ENCODE assay signal across 10 cellular contexts in genomic region chr1:19478241-19478780, GRCh38. TPM values are rescaled to one million over a fixed set of nuclear protein-coding genes. Genes with fewer than 3 reads are reported as not detected.
DNase-seq lines count a peak whose midpoint lies in the region; ATAC-seq and TF ChIP-seq lines count a peak whose summit lies in the region.
"Had no signal": no experiment of that assay in that cellular context is flagged by ENCODE, and none has a peak within 500 bp of the region (broad histone marks: within the 10 kb centered on the region; RNA-seq: fewer than 3 reads in every experiment).

No MANE protein-coding gene starts in this region.

- DNase-seq in right atrium auricular region (ENCODE audit: low spot score) (no peak), left cardiac atrium (no peak), WTC11 (ENCODE audit: low spot score) (no peak), lower lobe of right lung (no peak), type B pancreatic cell (ENCODE audit: extremely low spot score, unreplicated experiment) (no peak), T-helper 9 cell (no peak)
- no peak for DNase-seq in stimulated activated CD4-positive, alpha-beta T cell treated with anti-CD3 and anti-CD28 coated beads, Interleukin-4, amount 100 ng/mL, for 24 hours
- DNase-seq: glutamatergic neuron, NCI-H146 had no signal

- H3K27ac Mint-ChIP-seq in WTC11: peak overlapping the region; percentile 29; the same call in 1 of the 2 replicates
- peak overlapping the region; percentile 57 for H3K27ac Mint-ChIP-seq in type B pancreatic cell

- POLR2A ChIA-PET in WTC11 (lab: Charles Lee): no interaction called here

- H3K27me3 ChIP-seq in right atrium auricular region (no peaks in the 10 kb centered on the region), lower lobe of right lung (ENCODE audit: low read depth) (no peaks in the 10 kb centered on the region)

- H3K9me3 Mint-ChIP-seq in WTC11: no peaks in the 10 kb centered on the region
- H3K9me3 Mint-ChIP-seq in type B pancreatic cell: no peaks in the 10 kb centered on the region

- CTCF ChIA-PET in WTC11 (lab: Charles Lee): interaction anchor here (1.1 to 2.3 kb wide), 2 partner anchors 10 to 173 kb away, joined by 4 to 8 read pairs; no protein-coding TSS in a partner anchor

- ATAC-seq in left cardiac atrium (no peak), WTC11 (no peak), lower lobe of right lung (no peak), GM18870 (IDR thresholded peaks at IDR 0.05; ENCODE audit: unreplicated experiment) (no peak)

- TF ChIP-seq CTCF in right atrium auricular region (IDR thresholded peaks at IDR 0.05): no peak
- no peak for TF ChIP-seq CTCF in WTC11 (IDR thresholded peaks at IDR 0.05)
- no peak for TF ChIP-seq CTCF in lower lobe of right lung (IDR thresholded peaks at IDR 0.05)
- no peak for TF ChIP-seq CTCF in type B pancreatic cell (conservative IDR thresholded peaks at IDR 0.05)

- intact Hi-C loops in left cardiac atrium (cut with DNase I): no loop called here
- intact Hi-C loops in lower lobe of right lung (cut with DNase I): no loop called here

- no peak overlapping the region for H3K4me3 Mint-ChIP-seq in WTC11
- no peak overlapping the region for H3K4me3 Mint-ChIP-seq in type B pancreatic cell

- H3K27ac ChIP-seq in right atrium auricular region: peak overlapping the region; percentile 49 to 62
- H3K27ac ChIP-seq in lower lobe of right lung: peak overlapping the region; percentile 81

- H3K9me3 ChIP-seq in right atrium auricular region (no peaks in the 10 kb centered on the region), lower lobe of right lung (no peaks in the 10 kb centered on the region)

- H3K4me3 ChIP-seq in right atrium auricular region: no peak overlapping the region
- H3K4me3 ChIP-seq in lower lobe of right lung: peak overlapping the region; percentile 28

- H3K36me3 ChIP-seq in right atrium auricular region (peaks cover 10% of the 10 kb centered on the region), lower lobe of right lung (peaks cover 30% of the 10 kb centered on the region)

- H3K4me1 ChIP-seq in right atrium auricular region (peaks cover 0 to 95% of the 10 kb centered on the region in 2 donors), lower lobe of right lung (peaks cover 97% of the 10 kb centered on the region)

- H3K27me3 Mint-ChIP-seq in WTC11 (ENCODE audit: low read depth) (no peaks in the 10 kb centered on the region), type B pancreatic cell (no peaks in the 10 kb centered on the region)

- H3K4me1 Mint-ChIP-seq in WTC11 (peaks cover 74% of the 10 kb centered on the region), type B pancreatic cell (ENCODE audit: unreplicated experiment) (peaks cover 49% of the 10 kb centered on the region)

- H3K36me3 Mint-ChIP-seq in WTC11 (peaks cover 9% of the 10 kb centered on the region), type B pancreatic cell (peaks cover 5% of the 10 kb centered on the region)

TF ChIP-seq in WTC11, 78 proteins besides CTCF, POLR2A, EP300 and RAD21:
- TF ChIP-seq CREM (CRISPR knock-in tag; IDR thresholded peaks at IDR 0.05): no peak

RNA-seq across cellular contexts. Expression of gene CAPZB, which starts 7.0 kb away (rescaled TPM):
- total RNA-seq in right atrium auricular region: 100 to 1,000 TPM in 1 of 2 donors, 10 to 100 TPM in 1; 87.8 to 122 TPM
- total RNA-seq in left cardiac atrium: 100 to 1,000 TPM; 227 to 254 TPM
- 348 to 380 TPM (median 363 TPM) in 3 replicates for total RNA-seq in WTC11 (2021)
- 236 TPM for total RNA-seq in lower lobe of right lung
- total RNA-seq in type B pancreatic cell (ENCODE audit: low replicate concordance): 264 and 286 TPM in 2 replicates
